12 cellular contexts compared by ENCODE assay signal in the genomic region with DNA sequence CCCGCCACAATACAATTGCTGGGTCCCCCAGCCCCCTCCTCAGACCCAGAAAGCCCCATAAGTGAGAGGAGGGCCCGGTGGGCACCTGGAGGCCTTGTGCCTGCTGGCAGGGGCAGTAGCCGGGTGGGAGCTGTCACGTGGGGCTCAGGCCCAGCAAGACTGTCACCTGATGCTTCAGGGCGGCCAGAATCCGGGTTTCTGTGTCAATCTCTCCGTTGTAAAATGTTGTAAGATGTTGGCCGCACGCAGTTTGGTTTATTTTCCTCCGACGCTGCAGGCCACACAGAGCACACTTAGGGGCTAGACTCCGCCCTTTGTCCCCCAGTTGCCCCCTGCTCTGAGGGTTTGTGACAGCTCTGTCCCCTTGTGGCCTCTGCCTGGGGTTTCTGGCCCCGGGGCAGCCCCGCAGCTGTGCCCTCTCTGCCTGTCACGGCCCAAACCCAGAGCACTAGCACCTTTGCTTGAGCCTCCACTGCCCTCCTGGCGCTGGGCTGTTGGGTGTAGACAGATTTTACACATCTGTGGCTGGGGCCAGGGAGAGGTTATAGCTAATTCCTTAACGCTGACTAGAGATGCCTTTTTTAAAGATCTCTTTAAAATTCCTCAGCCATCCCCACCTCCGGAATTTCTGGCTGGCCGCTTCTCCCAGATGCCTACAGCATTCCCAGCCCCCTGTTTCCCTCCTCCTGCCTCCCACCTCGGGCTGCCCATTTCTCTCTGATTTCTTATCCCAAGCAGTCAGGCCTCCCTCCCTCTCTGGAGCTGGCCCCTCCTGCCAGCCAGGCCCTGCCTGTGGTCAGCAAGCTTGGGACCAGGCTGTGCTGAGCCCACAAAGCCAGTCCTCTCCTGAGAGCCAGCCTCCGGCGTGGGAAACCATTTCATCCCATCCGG. TPM values are rescaled to one million over a fixed set of nuclear protein-coding genes. Genes with fewer than 3 reads are reported as not detected.
DNase-seq lines count a peak whose midpoint lies in the region; ATAC-seq lines count a peak whose summit lies in the region.
"Had no signal": no experiment of that assay in that cellular context is flagged by ENCODE, and none has a peak within 500 bp of the region (broad histone marks: within the 10 kb centered on the region; RNA-seq: fewer than 3 reads in every experiment).

No MANE protein-coding gene starts in this region.

- peaks cover 34% of the 10 kb centered on the region for H3K4me1 ChIP-seq in mesodermal cell (ENCODE audit: control insufficient read depth, insufficient read depth, low read length, poor library complexity, severe bottlenecking)
- H3K4me1 ChIP-seq in urinary bladder (ENCODE audit: insufficient read depth), result no peaks in the 10 kb centered on the region

- H3K27me3 Mint-ChIP-seq in activated T-cell treated with anti-CD3 and anti-CD28 coated beads, Interleukin-2, amount 50 U/mL, for 72 hours (ENCODE audit: low read depth), result no peaks in the 10 kb centered on the region
- H3K27me3 Mint-ChIP-seq: activated T-cell treated with anti-CD3 and anti-CD28 coated beads, Interleukin-2, amount 50 U/mL, for 24 hours had no signal

- no peaks in the 10 kb centered on the region for H3K36me3 ChIP-seq in mesodermal cell (ENCODE audit: control insufficient read depth, insufficient read depth, low read length)
- no peaks in the 10 kb centered on the region for H3K36me3 ChIP-seq in urinary bladder (ENCODE audit: insufficient read depth)

- 42 to 46% methylated on average over 21 to 22 of the region's 23 CpGs for WGBS in mesodermal cell (ENCODE audit: insufficient coverage in 2 of 2), 2 experiments
- 34% methylated on average over 23 of the region's 23 CpGs for WGBS in urinary bladder

- no peaks in the 10 kb centered on the region for H3K9me3 Mint-ChIP-seq in activated T-cell treated with anti-CD3 and anti-CD28 coated beads, Interleukin-2, amount 50 U/mL, for 72 hours
- H3K9me3 Mint-ChIP-seq: activated T-cell treated with anti-CD3 and anti-CD28 coated beads, Interleukin-2, amount 50 U/mL, for 24 hours had no signal

- H3K27ac ChIP-seq in mesodermal cell (ENCODE audit: low read depth, low read length, severe bottlenecking), result peak overlapping the region; percentile 97
- peak overlapping the region; percentile 80 for H3K27ac ChIP-seq in urinary bladder (ENCODE audit: low read depth)
- H3K27ac ChIP-seq: 22Rv1, parathyroid adenoma had no signal

- no peaks in the 10 kb centered on the region for H3K9me3 ChIP-seq in mesodermal cell (ENCODE audit: control insufficient read depth, low read length)

- H3K4me1 Mint-ChIP-seq in activated T-cell treated with anti-CD3 and anti-CD28 coated beads, Interleukin-2, amount 50 U/mL, for 72 hours (ENCODE audit: low read depth), result peaks cover 23% of the 10 kb centered on the region

- H3K4me3 ChIP-seq in mesodermal cell (ENCODE audit: extremely low read depth, insufficient read depth, low read length, poor library complexity, severe bottlenecking), result no peak overlapping the region
- no peak overlapping the region for H3K4me3 ChIP-seq in urinary bladder (ENCODE audit: low read depth, low read length)

- no peak for DNase-seq in activated T-cell treated with anti-CD3 and anti-CD28 coated beads, Interleukin-2, amount 50 U/mL, for 72 hours
- DNase-seq in activated T-cell treated with anti-CD3 and anti-CD28 coated beads for 4 hours, result no peak
- DNase-seq in dedifferentiated amniotic fluid mesenchymal stem cell (ENCODE audit: extremely low spot score), result peak; percentile 97
- no peak for DNase-seq in GM19240 (ENCODE audit: insufficient read length, low spot score)
- DNase-seq in SHP77 treated with DMSO at 0.1 percent for 48 hours (lab: John Stamatoyannopoulos, UW), result no peak
- DNase-seq in stimulated activated CD8-positive, alpha-beta memory T cell treated with anti-CD3 and anti-CD28 coated beads, Interleukin-4, amount 100 ng/mL, for 48 hours, result no peak
- DNase-seq: activated T-cell treated with anti-CD3 and anti-CD28 coated beads, Interleukin-2, amount 50 U/mL, for 24 hours; NCI-H1417 had no signal

- no peak overlapping the region for H3K4me3 Mint-ChIP-seq in activated T-cell treated with anti-CD3 and anti-CD28 coated beads, Interleukin-2, amount 50 U/mL, for 72 hours
- H3K4me3 Mint-ChIP-seq: activated T-cell treated with anti-CD3 and anti-CD28 coated beads, Interleukin-2, amount 50 U/mL, for 24 hours had no signal

- ATAC-seq in activated T-cell treated with anti-CD3 and anti-CD28 coated beads, Interleukin-2, amount 50 U/mL, for 72 hours (replicated peaks in 1 of 2), result no peak

- H3K27ac Mint-ChIP-seq in activated T-cell treated with anti-CD3 and anti-CD28 coated beads, Interleukin-2, amount 50 U/mL, for 72 hours, result peak overlapping the region; percentile 33
- H3K27ac Mint-ChIP-seq: activated T-cell treated with anti-CD3 and anti-CD28 coated beads, Interleukin-2, amount 50 U/mL, for 24 hours had no signal

- no peaks in the 10 kb centered on the region for H3K36me3 Mint-ChIP-seq in activated T-cell treated with anti-CD3 and anti-CD28 coated beads, Interleukin-2, amount 50 U/mL, for 72 hours (ENCODE audit: insufficient read depth in 2 of 2)

RNA-seq across cellular contexts. Expression of a gene that starts 3.2 kb away (rescaled TPM):
- total RNA-seq in activated T-cell treated with anti-CD3 and anti-CD28 coated beads, Interleukin-2, amount 50 U/mL, for 72 hours, result 10 to 100 TPM; 11.7 to 12.0 TPM
- polyA plus RNA-seq in mesodermal cell (2013, experiment 1 of 2), result 20.4 TPM
- polyA plus RNA-seq in mesodermal cell (2013, experiment 2 of 2), result 20.8 TPM
- 13.9 TPM for total RNA-seq in urinary bladder
- polyA plus RNA-seq in urinary bladder, result 28.1 TPM

RNA-seq across cellular contexts. Expression of a gene that starts 53.6 kb away (rescaled TPM):
- total RNA-seq in activated T-cell treated with anti-CD3 and anti-CD28 coated beads, Interleukin-2, amount 50 U/mL, for 72 hours, result 1 to 10 TPM; 2.8 to 4.4 TPM
- polyA plus RNA-seq in mesodermal cell (2013, experiment 1 of 2), result 5.6 TPM
- polyA plus RNA-seq in mesodermal cell (2013, experiment 2 of 2), result 4.8 TPM
- total RNA-seq in urinary bladder, result 2.4 TPM
- 1.6 TPM for polyA plus RNA-seq in urinary bladder
